In the genomic region with DNA sequence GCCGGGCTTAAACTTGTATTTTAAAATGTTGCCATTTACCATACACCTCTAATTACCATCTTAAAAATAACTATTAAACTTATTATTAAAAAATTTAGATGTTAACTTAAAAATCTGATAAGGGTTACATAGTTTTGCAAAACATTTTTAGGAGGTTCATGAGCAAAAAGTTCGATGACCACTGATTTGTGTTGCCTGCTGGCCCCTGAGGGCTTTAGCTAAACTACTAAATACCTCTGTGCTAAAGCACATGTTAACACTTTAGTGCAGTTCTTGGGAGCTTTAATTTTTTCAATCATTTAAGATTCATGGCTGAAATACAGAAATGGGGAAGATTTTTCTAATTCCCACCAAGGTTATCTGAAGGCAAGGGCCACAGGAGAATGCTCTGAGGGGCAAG, we compare ENCODE assay signal across 24 cellular contexts.
"Had no signal": no experiment of that assay in that cellular context is flagged by ENCODE, and none has a peak within 500 bp of the region (broad histone marks: within the 10 kb centered on the region; RNA-seq: fewer than 3 reads in every experiment).

No MANE protein-coding gene starts in this region.

- H3K4me2 ChIP-seq: smooth muscle cell had no signal

- H3K27me3 ChIP-seq: left lung, ovary, right atrium auricular region, right lobe of liver, thyroid gland, transverse colon, upper lobe of right lung had no signal

- H3K27ac ChIP-seq: left lung, lower lobe of right lung, ovary, right atrium auricular region, right lobe of liver, thyroid gland, transverse colon, upper lobe of right lung had no signal

- ATAC-seq: left colon; left lung; lower lobe of right lung; mucosa of descending colon; naive thymus-derived CD4-positive, alpha-beta T cell; natural killer cell treated with Interleukin-12 subunit alpha and Interleukin-12 subunit beta and Interleukin-15 and Interleukin-18, amount 100 ng/mL, for 72 hours; right lobe of liver; stimulated activated memory B cell treated with anti-CD40 and anti-IgM and Interleukin-4, amounts not matched to agents 10 μg/mL and 1 μg/mL and 100 μg/mL, for 72 hours; stimulated activated naive CD8-positive, alpha-beta T cell treated with anti-CD3 and anti-CD28 coated beads, Interleukin-15, amount 100 ng/mL, for 72 hours; upper lobe of right lung had no signal

- H3K36me3 ChIP-seq: left lung, lower lobe of right lung, ovary, right atrium auricular region, right lobe of liver, thyroid gland, transverse colon, upper lobe of right lung had no signal

- H3K4me3 ChIP-seq: left lung, lower lobe of right lung, mucosa of descending colon, ovary, right atrium auricular region, right lobe of liver, smooth muscle cell, thyroid gland, transverse colon, upper lobe of right lung had no signal

- H3K4me1 ChIP-seq: thyroid gland had no signal

- H3K9me3 ChIP-seq: left lung, lower lobe of right lung, mucosa of descending colon, ovary, right atrium auricular region, right lobe of liver, thyroid gland, transverse colon, upper lobe of right lung had no signal

- DNase-seq: hippocampal formation; kidney; left colon; left lung; lower lobe of right lung; midbrain; mucosa of descending colon; naive thymus-derived CD4-positive, alpha-beta T cell; ovary; right lobe of liver; stimulated activated CD4-positive, alpha-beta T cell treated with anti-CD3 and anti-CD28 coated beads, Interleukin-1b, Interleukin-23, amount 100 ng/mL, for 48 hours; stimulated activated CD4-positive, alpha-beta T cell treated with anti-CD3 and anti-CD28 coated beads, Interleukin-2, amount 100 ng/mL, for 48 hours; stimulated activated CD4-positive, alpha-beta T cell treated with anti-CD3 and anti-CD28 coated beads, Interleukin-4, amount 100 ng/mL, for 4 hours; stimulated activated CD8-positive, alpha-beta memory T cell treated with anti-CD3 and anti-CD28 coated beads, Interleukin-4, amount 100 ng/mL, for 48 hours; stimulated activated naive CD4-positive, alpha-beta T cell treated with Interleukin-2 at 50 U/mL for 16 hours; stimulated activated naive CD8-positive, alpha-beta T cell treated with anti-CD3 and anti-CD28 coated beads, Interleukin-15, amount 100 ng/mL, for 72 hours; substantia nigra; thyroid gland; transverse colon; upper lobe of right lung had no signal
